14 cellular contexts compared by ENCODE assay signal in genomic region chr4:177323416-177323815, GRCh38.
"Had no signal": no experiment of that assay in that cellular context is flagged by ENCODE, and none has a peak within 500 bp of the region (broad histone marks: within the 10 kb centered on the region; RNA-seq: fewer than 3 reads in every experiment).

No MANE protein-coding gene starts in this region.

- H3K27ac Mint-ChIP-seq: activated CD8-positive, alpha-beta T cell treated with anti-CD3 and anti-CD28 coated beads for 36 hours; activated naive CD4-positive, alpha-beta T cell treated with anti-CD3 and anti-CD28 coated beads, Interleukin-2, amount 50 U/mL, for 24 hours had no signal

- H3K27me3 ChIP-seq: ovary, sigmoid colon, upper lobe of left lung had no signal

- H3K27me3 Mint-ChIP-seq: activated CD8-positive, alpha-beta T cell treated with anti-CD3 and anti-CD28 coated beads for 36 hours; activated naive CD4-positive, alpha-beta T cell treated with anti-CD3 and anti-CD28 coated beads, Interleukin-2, amount 50 U/mL, for 24 hours had no signal

- H3K4me1 ChIP-seq: sigmoid colon, upper lobe of left lung had no signal

- H3K9me3 Mint-ChIP-seq: activated CD8-positive, alpha-beta T cell treated with anti-CD3 and anti-CD28 coated beads for 36 hours; activated naive CD4-positive, alpha-beta T cell treated with anti-CD3 and anti-CD28 coated beads, Interleukin-2, amount 50 U/mL, for 24 hours; neural crest cell had no signal

- ATAC-seq: activated CD8-positive, alpha-beta T cell treated with anti-CD3 and anti-CD28 coated beads for 36 hours; left ventricle myocardium superior had no signal

- H3K36me3 Mint-ChIP-seq: activated naive CD4-positive, alpha-beta T cell treated with anti-CD3 and anti-CD28 coated beads, Interleukin-2, amount 50 U/mL, for 24 hours had no signal

- H3K27ac ChIP-seq: coronary artery, ovary, sigmoid colon, upper lobe of left lung had no signal

- H3K4me3 ChIP-seq: ovary, sigmoid colon, upper lobe of left lung had no signal

- DNase-seq: activated CD8-positive, alpha-beta memory T cell treated with anti-CD3 and anti-CD28 coated beads, Interleukin-2, amount 50 U/mL, for 4 hours; activated CD8-positive, alpha-beta T cell treated with anti-CD3 and anti-CD28 coated beads for 36 hours; central memory CD4-positive, alpha-beta T cell; effector CD8-positive, alpha-beta T cell; hippocampal formation; left ventricle myocardium superior; ovary; sigmoid colon; stimulated activated CD4-positive, alpha-beta T cell treated with anti-CD3 and anti-CD28 coated beads, Interleukin-12 subunit alpha, Interleukin-12 subunit beta, amount 100 ng/mL, for 4 hours; stimulated activated naive CD4-positive, alpha-beta T cell treated with Interleukin-2 at 50 U/mL for 16 hours; upper lobe of left lung had no signal

- H3K9me3 ChIP-seq: ovary, sigmoid colon, upper lobe of left lung had no signal

- H3K4me3 Mint-ChIP-seq: activated CD8-positive, alpha-beta T cell treated with anti-CD3 and anti-CD28 coated beads for 36 hours; activated naive CD4-positive, alpha-beta T cell treated with anti-CD3 and anti-CD28 coated beads, Interleukin-2, amount 50 U/mL, for 24 hours; neural crest cell had no signal

- H3K36me3 ChIP-seq: ovary, sigmoid colon, upper lobe of left lung had no signal
